Comparison of ENCODE assay signal across 1 cellular context in the genomic region with DNA sequence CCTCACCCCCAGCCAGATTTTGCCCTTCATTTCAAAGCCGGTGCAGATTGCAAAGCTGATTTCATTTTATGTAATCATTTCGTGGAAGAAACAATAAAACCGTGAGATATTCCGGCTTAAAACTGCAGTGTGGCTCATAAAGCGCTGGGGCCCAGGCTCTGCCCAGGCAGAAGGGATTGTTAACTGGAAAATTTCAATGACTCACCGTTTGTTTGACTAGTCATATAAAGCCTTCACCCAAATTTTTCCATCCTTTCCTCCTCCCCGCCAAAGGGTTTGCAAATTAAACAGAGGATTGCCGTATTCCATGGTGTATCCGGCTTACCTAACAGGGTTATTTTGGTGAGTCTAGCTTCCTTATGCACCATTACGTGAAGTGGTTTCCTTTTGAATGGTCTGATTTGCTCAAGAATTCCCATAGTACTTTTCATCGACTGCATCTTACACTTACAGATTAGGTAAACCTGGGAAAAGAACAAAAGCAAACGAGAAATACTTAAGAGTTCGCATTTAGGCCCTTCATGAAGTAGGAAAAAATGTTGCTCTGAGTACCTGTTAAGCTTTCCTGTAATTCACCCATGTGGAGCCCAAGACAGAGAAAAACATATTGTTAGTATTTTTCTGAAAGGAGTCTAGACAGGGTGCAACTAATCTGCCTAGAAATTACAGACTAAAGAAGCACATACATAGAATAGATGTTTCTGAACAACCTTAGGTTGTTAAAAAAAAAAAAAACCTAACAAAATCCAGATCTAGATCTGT.
TF ChIP-seq lines count a peak whose summit lies in the region.

No MANE protein-coding gene starts in this region.

TF ChIP-seq in HepG2, 621 proteins besides CTCF, POLR2A, EP300 and RAD21 (continued from another document):
- TF ChIP-seq ZNF792 (CRISPR knock-in tag; IDR thresholded peaks at IDR 0.05) (no peak), RNF2 (conservative IDR thresholded peaks at IDR 0.05; ENCODE audit: low read depth) (no peak), ZEB1 (IDR thresholded peaks at IDR 0.05; ENCODE audit: insufficient replicate concordance, low read depth) (peak; percentile 11), POGZ (CRISPR knock-in tag; IDR thresholded peaks at IDR 0.05) (no peak), JARID2 (CRISPR knock-in tag; IDR thresholded peaks at IDR 0.05; ENCODE audit: insufficient replicate concordance) (no peak), ZNF143 (CRISPR knock-in tag; IDR thresholded peaks at IDR 0.05) (no peak), LCORL (IDR thresholded peaks at IDR 0.05) (peak; percentile 94), LCORL (CRISPR knock-in tag; IDR thresholded peaks at IDR 0.05) (peak; percentile 62), CBFB (CRISPR knock-in tag; IDR thresholded peaks at IDR 0.05) (no peak), ATM (IDR thresholded peaks at IDR 0.05; ENCODE audit: borderline replicate concordance) (no peak), ZFP36L1 (CRISPR knock-in tag; IDR thresholded peaks at IDR 0.05) (no peak), PHB2 (IDR thresholded peaks at IDR 0.05; ENCODE audit: partially characterized antibody) (no peak), ZNF687 (CRISPR knock-in tag; IDR thresholded peaks at IDR 0.05) (no peak), KDM4B (CRISPR knock-in tag; IDR thresholded peaks at IDR 0.05) (no peak), ZNF776 (CRISPR knock-in tag; IDR thresholded peaks at IDR 0.05) (no peak)
- TF ChIP-seq, protein P1, sequence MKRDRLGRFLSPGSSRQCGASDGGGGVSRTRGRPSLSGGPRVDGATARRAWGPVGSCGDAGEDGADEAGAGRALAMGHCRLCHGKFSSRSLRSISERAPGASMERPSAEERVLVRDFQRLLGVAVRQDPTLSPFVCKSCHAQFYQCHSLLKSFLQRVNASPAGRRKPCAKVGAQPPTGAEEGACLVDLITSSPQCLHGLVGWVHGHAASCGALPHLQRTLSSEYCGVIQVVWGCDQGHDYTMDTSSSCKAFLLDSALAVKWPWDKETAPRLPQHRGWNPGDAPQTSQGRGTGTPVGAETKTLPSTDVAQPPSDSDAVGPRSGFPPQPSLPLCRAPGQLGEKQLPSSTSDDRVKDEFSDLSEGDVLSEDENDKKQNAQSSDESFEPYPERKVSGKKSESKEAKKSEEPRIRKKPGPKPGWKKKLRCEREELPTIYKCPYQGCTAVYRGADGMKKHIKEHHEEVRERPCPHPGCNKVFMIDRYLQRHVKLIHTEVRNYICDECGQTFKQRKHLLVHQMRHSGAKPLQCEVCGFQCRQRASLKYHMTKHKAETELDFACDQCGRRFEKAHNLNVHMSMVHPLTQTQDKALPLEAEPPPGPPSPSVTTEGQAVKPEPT (CRISPR knock-in tag; IDR thresholded peaks at IDR 0.05; ENCODE audit: low read depth) = no peak
- TF ChIP-seq, protein P2, sequence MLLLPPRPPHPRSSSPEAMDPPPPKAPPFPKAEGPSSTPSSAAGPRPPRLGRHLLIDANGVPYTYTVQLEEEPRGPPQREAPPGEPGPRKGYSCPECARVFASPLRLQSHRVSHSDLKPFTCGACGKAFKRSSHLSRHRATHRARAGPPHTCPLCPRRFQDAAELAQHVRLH (CRISPR knock-in tag; IDR thresholded peaks at IDR 0.05; ENCODE audit: borderline replicate concordance, low read depth) = no peak
- TF ChIP-seq, protein P3, sequence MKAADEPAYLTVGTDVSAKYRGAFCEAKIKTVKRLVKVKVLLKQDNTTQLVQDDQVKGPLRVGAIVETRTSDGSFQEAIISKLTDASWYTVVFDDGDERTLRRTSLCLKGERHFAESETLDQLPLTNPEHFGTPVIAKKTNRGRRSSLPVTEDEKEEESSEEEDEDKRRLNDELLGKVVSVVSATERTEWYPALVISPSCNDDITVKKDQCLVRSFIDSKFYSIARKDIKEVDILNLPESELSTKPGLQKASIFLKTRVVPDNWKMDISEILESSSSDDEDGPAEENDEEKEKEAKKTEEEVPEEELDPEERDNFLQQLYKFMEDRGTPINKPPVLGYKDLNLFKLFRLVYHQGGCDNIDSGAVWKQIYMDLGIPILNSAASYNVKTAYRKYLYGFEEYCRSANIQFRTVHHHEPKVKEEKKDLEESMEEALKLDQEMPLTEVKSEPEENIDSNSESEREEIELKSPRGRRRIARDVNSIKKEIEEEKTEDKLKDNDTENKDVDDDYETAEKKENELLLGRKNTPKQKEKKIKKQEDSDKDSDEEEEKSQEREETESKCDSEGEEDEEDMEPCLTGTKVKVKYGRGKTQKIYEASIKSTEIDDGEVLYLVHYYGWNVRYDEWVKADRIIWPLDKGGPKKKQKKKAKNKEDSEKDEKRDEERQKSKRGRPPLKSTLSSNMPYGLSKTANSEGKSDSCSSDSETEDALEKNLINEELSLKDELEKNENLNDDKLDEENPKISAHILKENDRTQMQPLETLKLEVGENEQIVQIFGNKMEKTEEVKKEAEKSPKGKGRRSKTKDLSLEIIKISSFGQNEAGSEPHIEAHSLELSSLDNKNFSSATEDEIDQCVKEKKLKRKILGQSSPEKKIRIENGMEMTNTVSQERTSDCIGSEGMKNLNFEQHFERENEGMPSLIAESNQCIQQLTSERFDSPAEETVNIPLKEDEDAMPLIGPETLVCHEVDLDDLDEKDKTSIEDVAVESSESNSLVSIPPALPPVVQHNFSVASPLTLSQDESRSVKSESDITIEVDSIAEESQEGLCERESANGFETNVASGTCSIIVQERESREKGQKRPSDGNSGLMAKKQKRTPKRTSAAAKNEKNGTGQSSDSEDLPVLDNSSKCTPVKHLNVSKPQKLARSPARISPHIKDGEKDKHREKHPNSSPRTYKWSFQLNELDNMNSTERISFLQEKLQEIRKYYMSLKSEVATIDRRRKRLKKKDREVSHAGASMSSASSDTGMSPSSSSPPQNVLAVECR (CRISPR knock-in tag; IDR thresholded peaks at IDR 0.05; ENCODE audit: borderline replicate concordance) = no peak
- TF ChIP-seq, protein P4, sequence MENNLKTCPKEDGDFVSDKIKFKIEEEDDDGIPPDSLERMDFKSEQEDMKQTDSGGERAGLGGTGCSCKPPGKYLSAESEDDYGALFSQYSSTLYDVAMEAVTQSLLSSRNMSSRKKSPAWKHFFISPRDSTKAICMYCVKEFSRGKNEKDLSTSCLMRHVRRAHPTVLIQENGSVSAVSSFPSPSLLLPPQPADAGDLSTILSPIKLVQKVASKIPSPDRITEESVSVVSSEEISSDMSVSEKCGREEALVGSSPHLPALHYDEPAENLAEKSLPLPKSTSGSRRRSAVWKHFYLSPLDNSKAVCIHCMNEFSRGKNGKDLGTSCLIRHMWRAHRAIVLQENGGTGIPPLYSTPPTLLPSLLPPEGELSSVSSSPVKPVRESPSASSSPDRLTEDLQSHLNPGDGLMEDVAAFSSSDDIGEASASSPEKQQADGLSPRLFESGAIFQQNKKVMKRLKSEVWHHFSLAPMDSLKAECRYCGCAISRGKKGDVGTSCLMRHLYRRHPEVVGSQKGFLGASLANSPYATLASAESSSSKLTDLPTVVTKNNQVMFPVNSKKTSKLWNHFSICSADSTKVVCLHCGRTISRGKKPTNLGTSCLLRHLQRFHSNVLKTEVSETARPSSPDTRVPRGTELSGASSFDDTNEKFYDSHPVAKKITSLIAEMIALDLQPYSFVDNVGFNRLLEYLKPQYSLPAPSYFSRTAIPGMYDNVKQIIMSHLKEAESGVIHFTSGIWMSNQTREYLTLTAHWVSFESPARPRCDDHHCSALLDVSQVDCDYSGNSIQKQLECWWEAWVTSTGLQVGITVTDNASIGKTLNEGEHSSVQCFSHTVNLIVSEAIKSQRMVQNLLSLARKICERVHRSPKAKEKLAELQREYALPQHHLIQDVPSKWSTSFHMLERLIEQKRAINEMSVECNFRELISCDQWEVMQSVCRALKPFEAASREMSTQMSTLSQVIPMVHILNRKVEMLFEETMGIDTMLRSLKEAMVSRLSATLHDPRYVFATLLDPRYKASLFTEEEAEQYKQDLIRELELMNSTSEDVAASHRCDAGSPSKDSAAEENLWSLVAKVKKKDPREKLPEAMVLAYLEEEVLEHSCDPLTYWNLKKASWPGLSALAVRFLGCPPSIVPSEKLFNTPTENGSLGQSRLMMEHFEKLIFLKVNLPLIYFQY (CRISPR knock-in tag; IDR thresholded peaks at IDR 0.05; ENCODE audit: borderline replicate concordance) = no peak
- TF ChIP-seq, protein P5, sequence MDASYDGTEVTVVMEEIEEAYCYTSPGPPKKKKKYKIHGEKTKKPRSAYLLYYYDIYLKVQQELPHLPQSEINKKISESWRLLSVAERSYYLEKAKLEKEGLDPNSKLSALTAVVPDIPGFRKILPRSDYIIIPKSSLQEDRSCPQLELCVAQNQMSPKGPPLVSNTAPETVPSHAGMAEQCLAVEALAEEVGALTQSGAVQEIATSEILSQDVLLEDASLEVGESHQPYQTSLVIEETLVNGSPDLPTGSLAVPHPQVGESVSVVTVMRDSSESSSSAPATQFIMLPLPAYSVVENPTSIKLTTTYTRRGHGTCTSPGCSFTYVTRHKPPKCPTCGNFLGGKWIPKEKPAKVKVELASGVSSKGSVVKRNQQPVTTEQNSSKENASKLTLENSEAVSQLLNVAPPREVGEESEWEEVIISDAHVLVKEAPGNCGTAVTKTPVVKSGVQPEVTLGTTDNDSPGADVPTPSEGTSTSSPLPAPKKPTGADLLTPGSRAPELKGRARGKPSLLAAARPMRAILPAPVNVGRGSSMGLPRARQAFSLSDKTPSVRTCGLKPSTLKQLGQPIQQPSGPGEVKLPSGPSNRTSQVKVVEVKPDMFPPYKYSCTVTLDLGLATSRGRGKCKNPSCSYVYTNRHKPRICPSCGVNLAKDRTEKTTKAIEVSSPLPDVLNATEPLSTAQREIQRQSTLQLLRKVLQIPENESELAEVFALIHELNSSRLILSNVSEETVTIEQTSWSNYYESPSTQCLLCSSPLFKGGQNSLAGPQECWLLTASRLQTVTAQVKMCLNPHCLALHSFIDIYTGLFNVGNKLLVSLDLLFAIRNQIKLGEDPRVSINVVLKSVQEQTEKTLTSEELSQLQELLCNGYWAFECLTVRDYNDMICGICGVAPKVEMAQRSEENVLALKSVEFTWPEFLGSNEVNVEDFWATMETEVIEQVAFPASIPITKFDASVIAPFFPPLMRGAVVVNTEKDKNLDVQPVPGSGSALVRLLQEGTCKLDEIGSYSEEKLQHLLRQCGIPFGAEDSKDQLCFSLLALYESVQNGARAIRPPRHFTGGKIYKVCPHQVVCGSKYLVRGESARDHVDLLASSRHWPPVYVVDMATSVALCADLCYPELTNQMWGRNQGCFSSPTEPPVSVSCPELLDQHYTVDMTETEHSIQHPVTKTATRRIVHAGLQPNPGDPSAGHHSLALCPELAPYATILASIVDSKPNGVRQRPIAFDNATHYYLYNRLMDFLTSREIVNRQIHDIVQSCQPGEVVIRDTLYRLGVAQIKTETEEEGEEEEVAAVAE (CRISPR knock-in tag; IDR thresholded peaks at IDR 0.05; ENCODE audit: borderline replicate concordance) = 0 out of 2 replicates have a peak, but pooled peaks have one; percentile 23
TF ChIP-seq in HepG2: peak in this region for 134.
